Comparison of ENCODE assay signal across 8 cellular contexts in genomic region chr1:174159253-174160108, GRCh38. TPM values are rescaled to one million over a fixed set of nuclear protein-coding genes. Genes with fewer than 3 reads are reported as not detected.
DNase-seq lines count a peak whose midpoint lies in the region; ATAC-seq lines count a peak whose summit lies in the region.

RABGAP1L (plus strand) TSS chr1:174159520.

- ATAC-seq in GM19023 (IDR thresholded peaks at IDR 0.05; ENCODE audit: unreplicated experiment) (peak; percentile 78), HG03196 (IDR thresholded peaks at IDR 0.05; ENCODE audit: unreplicated experiment) (peak; percentile 69)

- DNase-seq in AG08395 (ENCODE audit: low spot score) (peak; percentile 94), NCI-H345 (lab: John Stamatoyannopoulos, UW) (peak; percentile 96), caudate nucleus (lab: John Stamatoyannopoulos, UW) (peak in 60 of 61 donors; percentile 30 to 96 (median 89)), immature natural killer cell (peak; percentile 90 to 95 (median 94)), smooth muscle cell of the brain vasculature (ENCODE audit: low read depth, low spot score) (peak; percentile 80)
- DNase-seq in activated CD4-positive, CD25-positive, alpha-beta regulatory T cell (lab: John Stamatoyannopoulos, UW), result peak; percentile 81 to 93 (median 88)

- H3K27me3 Mint-ChIP-seq in immature natural killer cell (ENCODE audit: low read depth in 3 of 3), result peaks cover 8 to 14% (median 13%) of the 10 kb centered on the region in 3 donors

- peak within 1 kb of the TSS; percentile 98 to 99 (median 98) for H3K4me3 Mint-ChIP-seq in immature natural killer cell

- H3K27ac Mint-ChIP-seq in immature natural killer cell, result peak within 1 kb of the TSS; percentile 92 to 98 (median 96)

- peaks cover 36 to 73% of the 10 kb centered on the region in 2 donors for H3K4me1 Mint-ChIP-seq in immature natural killer cell

- no peaks in the 10 kb centered on the region for H3K36me3 Mint-ChIP-seq in immature natural killer cell

- peak within 1 kb of the TSS; percentile 85 for H3K27ac ChIP-seq in caudate nucleus (ENCODE audit: low read depth, low read length)

- no peaks in the 10 kb centered on the region for H3K9me3 Mint-ChIP-seq in immature natural killer cell

RNA-seq across cellular contexts. Expression of gene RABGAP1L, which starts in this region (rescaled TPM):
- 100 to 1,000 TPM in 1 of 3 donors, 10 to 100 TPM in 2; 80.2 to 114 (median 86.8) TPM for polyA plus RNA-seq in immature natural killer cell

Comparison
In these comparisons a context has a peak if more than half of its experiments do, and no peak if none do; other contexts are left out.
1. Peak in every context shown above with its lines: DNase-seq, ATAC-seq and H3K27ac ChIP-seq.